In genomic region chr5:65482727-65483473, GRCh38 we compare ENCODE assay signal across 8 cellular contexts. TPM values are rescaled to one million over a fixed set of nuclear protein-coding genes. Genes with fewer than 3 reads are reported as not detected.
DNase-seq lines count a peak whose midpoint lies in the region; TF ChIP-seq lines count a peak whose summit lies in the region.

No MANE protein-coding gene starts in this region.

- H3K4me1 ChIP-seq in sigmoid colon = peaks cover 0 to 31% (median 17%) of the 10 kb centered on the region in 4 donors

- no peaks in the 10 kb centered on the region for H3K36me3 ChIP-seq in sigmoid colon

- peak; percentile 25 for DNase-seq in GM04504 (ENCODE audit: low read depth)
- peak; percentile 21 to 41 for DNase-seq in NCI-H446 (lab: John Stamatoyannopoulos, UW)
- peak; percentile 86 for DNase-seq in astrocyte of the spinal cord (ENCODE audit: low read depth, low spot score)
- no peak for DNase-seq in sigmoid colon
- no peak for DNase-seq in ecto neural progenitor cell (ENCODE audit: low spot score)
- DNase-seq in GM10248 (ENCODE audit: extremely low spot score) = no peak

- POLR2A ChIA-PET in GM10248 (lab: Yijun Ruan, JAX) = interaction anchor here (0.6 to 0.8 kb wide), 2 partner anchors 519 to 715 kb away, joined by 3 to 4 read pairs; no protein-coding TSS in a partner anchor

- TF ChIP-seq POLR2A in sigmoid colon (IDR thresholded peaks at IDR 0.05) = no peak

- H3K9me3 ChIP-seq in sigmoid colon = no peaks in the 10 kb centered on the region

- H3K27me3 ChIP-seq in sigmoid colon = no peaks in the 10 kb centered on the region

- intact Hi-C loops in sigmoid colon (cut with DNase I) = loop anchor here (2.0 to 5.0 kb wide), 6 partner anchors 79 to 716 kb away; partner anchors contain the start of genes CENPK, CWC27, PPWD1 and SREK1IP1

- H3K4me3 ChIP-seq in astrocyte of the spinal cord (ENCODE audit: low read depth, low read length) = peak overlapping the region; percentile 53
- peak overlapping the region; percentile 65 for H3K4me3 ChIP-seq in iPS-11a (ENCODE audit: low read depth, low read length)
- peak overlapping the region; percentile 47 to 63 (median 56) for H3K4me3 ChIP-seq in sigmoid colon

- WGBS in sigmoid colon, 2 donors = 0 to 1% methylated on average over 12 of the region's 12 CpGs

- CTCF ChIA-PET in GM10248 (lab: Yijun Ruan, JAX) = interaction anchor here (0.7 to 4.4 kb wide), 34 partner anchors 8 to 849 kb away, joined by 3 to 48 read pairs (median 4); no protein-coding TSS in a partner anchor

- in situ Hi-C loops in astrocyte of the spinal cord (cut with HindIII; ENCODE audit: low sequenced_read_pairs) = no loop called here

- no peak for TF ChIP-seq EP300 in sigmoid colon (IDR thresholded peaks at IDR 0.05)

- H3K27ac ChIP-seq in 22Rv1 (peak overlapping the region; percentile 74), sigmoid colon (peak overlapping the region; percentile 90 to 97 (median 93))

- no peak for TF ChIP-seq CTCF in 22Rv1 (IDR thresholded peaks at IDR 0.05)
- TF ChIP-seq CTCF in astrocyte of the spinal cord (IDR thresholded peaks at IDR 0.05; ENCODE audit: low read depth, low read length) = no peak
- TF ChIP-seq CTCF in sigmoid colon (IDR thresholded peaks at IDR 0.05) = no peak
- TF ChIP-seq CTCF in GM10248 (IDR thresholded peaks at IDR 0.05; ENCODE audit: control extremely low read depth, extremely low read depth, low read depth, missing control alignments) = no peak

RNA-seq across cellular contexts. Expression of gene ADAMTS6, which starts 1.2 kb away (rescaled TPM):
- 10 to 100 TPM in 1 of 4 donors, 1 to 10 TPM in 3; 3.7 to 18.3 (median 8.2) TPM for total RNA-seq in sigmoid colon
- under 1 TPM in 1 of 3 donors, not detected in 2; 0.74 TPM for polyA plus RNA-seq in sigmoid colon

Comparison
In these comparisons a context has a peak if more than half of its experiments do, and no peak if none do; other contexts are left out.
1. DNase-seq: peak in GM04504 (single experiment), NCI-H446 (2 of 2) and astrocyte of the spinal cord (single experiment); none in sigmoid colon (single experiment), ecto neural progenitor cell (single experiment) and GM10248 (single experiment).
2. Peak in every context shown above with its lines, with median percentiles within 50 percentile points of each other: H3K4me3 ChIP-seq.